19 cellular contexts compared by ENCODE assay signal in the genomic region with DNA sequence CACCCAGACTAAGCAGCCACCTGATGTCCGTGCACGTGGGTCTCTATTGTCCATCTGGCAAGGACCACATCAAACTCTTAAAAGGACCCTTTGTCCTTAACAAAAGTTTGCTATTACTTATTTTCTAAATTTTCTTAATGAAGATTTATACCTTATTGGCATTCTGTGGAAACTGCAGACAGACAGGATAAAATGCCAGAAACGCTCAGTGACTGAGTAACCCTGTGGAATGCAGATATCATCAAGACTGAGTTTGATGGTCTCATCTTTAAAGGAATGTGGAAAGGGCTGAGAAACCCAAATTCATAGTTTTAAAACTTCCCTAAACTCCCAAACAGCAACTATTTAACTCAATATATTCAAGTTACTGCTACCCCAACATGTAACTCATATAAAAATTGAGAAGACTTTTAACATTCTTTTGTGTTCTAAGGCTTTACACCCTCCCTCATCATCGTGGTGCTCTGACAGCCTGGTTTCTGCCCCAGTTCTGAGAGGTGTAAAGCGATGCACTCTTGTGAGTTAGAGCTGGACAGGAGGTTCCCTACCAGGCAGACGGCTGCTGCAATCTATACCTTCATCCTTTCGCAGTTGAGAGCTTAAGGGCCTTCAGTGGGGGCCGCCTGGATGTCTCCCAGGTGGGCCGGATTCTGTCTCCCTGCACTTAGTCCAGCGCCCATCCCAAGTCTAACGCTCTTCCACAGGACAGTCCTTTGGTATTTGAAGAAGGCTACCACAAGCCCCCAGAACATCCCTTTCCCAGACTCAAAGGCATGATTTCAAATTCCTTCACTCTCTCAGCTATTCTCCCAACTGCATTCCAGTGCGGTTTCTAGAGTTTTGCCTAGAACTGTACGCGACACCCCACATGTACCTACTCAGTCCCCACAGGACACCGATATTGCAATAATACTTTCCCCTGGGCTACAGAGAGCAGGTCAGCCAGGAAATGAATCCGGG.
DNase-seq lines count a peak whose midpoint lies in the region; ATAC-seq, FAIRE-seq and TF ChIP-seq lines count a peak whose summit lies in the region.
"Had no signal": no experiment of that assay in that cellular context is flagged by ENCODE, and none has a peak within 500 bp of the region (broad histone marks: within the 10 kb centered on the region; RNA-seq: fewer than 3 reads in every experiment).

No MANE protein-coding gene starts in this region.

- H3K27me3 Mint-ChIP-seq in activated naive CD8-positive, alpha-beta T cell treated with anti-CD3 and anti-CD28 coated beads, Interleukin-2, amount 50 U/mL, for 24 hours, result no peaks in the 10 kb centered on the region
- H3K27me3 Mint-ChIP-seq: activated naive CD8-positive, alpha-beta T cell treated with anti-CD3 and anti-CD28 coated beads for 36 hours had no signal

- no peak overlapping the region for H3K4me3 Mint-ChIP-seq in activated naive CD8-positive, alpha-beta T cell treated with anti-CD3 and anti-CD28 coated beads, Interleukin-2, amount 50 U/mL, for 24 hours
- H3K4me3 Mint-ChIP-seq: activated naive CD8-positive, alpha-beta T cell treated with anti-CD3 and anti-CD28 coated beads for 36 hours; natural killer cell; T-helper 1 cell treated with Interleukin-12 subunit alpha and Interleukin-12 subunit beta and Interleukin-4 antibody, amounts not matched to agents 30 μg/mL and 1 μg/mL, for 36 hours had no signal

- no peak for TF ChIP-seq EP300 in A549 (IDR thresholded peaks at IDR 0.05)

- peaks cover 15% of the 10 kb centered on the region for H3K4me1 Mint-ChIP-seq in activated naive CD8-positive, alpha-beta T cell treated with anti-CD3 and anti-CD28 coated beads, Interleukin-2, amount 50 U/mL, for 24 hours

- TF ChIP-seq CTCF in A549 (IDR thresholded peaks at IDR 0.05), result no peak

- peak overlapping the region; percentile 11; the same call in 1 of the 3 replicates for H3K4me2 ChIP-seq in A549

- CTCF ChIA-PET in A549 (lab: Yijun Ruan, JAX), result interaction anchor here (1.0 to 7.6 kb wide), 7 partner anchors 10 to 240 kb away, joined by 3 to 59 read pairs (median 3); no protein-coding TSS in a partner anchor

- H3K9me3 ChIP-seq in A549, result no peaks in the 10 kb centered on the region
- H3K9me3 ChIP-seq: HAP-1, left lung, transverse colon had no signal

- 86% methylated on average over 16 of the region's 16 CpGs for WGBS in A549 (ENCODE audit: missing lambda C conversion rate)

- no peak overlapping the region for H3K4me3 ChIP-seq in A549
- H3K4me3 ChIP-seq: HAP-1, left lung, transverse colon had no signal

- no peak overlapping the region for H3K27ac Mint-ChIP-seq in activated naive CD8-positive, alpha-beta T cell treated with anti-CD3 and anti-CD28 coated beads, Interleukin-2, amount 50 U/mL, for 24 hours
- H3K27ac Mint-ChIP-seq: activated naive CD8-positive, alpha-beta T cell treated with anti-CD3 and anti-CD28 coated beads for 36 hours; natural killer cell; T-helper 1 cell treated with Interleukin-12 subunit alpha and Interleukin-12 subunit beta and Interleukin-4 antibody, amounts not matched to agents 30 μg/mL and 1 μg/mL, for 36 hours had no signal

- peaks cover 7% of the 10 kb centered on the region for H3K36me3 Mint-ChIP-seq in activated naive CD8-positive, alpha-beta T cell treated with anti-CD3 and anti-CD28 coated beads, Interleukin-2, amount 50 U/mL, for 24 hours (ENCODE audit: low read depth)
- H3K36me3 Mint-ChIP-seq: natural killer cell had no signal

- POLR2A ChIA-PET in A549 (lab: Yijun Ruan, JAX), result no interaction called here

- no peak for DNase-seq in A549 (ENCODE audit: low read depth in 1 of 2, low spot score in 1 of 2)
- DNase-seq in HTR-8/SVneo (ENCODE audit: insufficient read length, low spot score), result peak; percentile 78
- DNase-seq in amniotic epithelial cell (ENCODE audit: low read depth), result peak; percentile 66
- DNase-seq in kidney glomerular epithelial cell (lab: John Stamatoyannopoulos, UW), result peak; percentile 72
- no peak for DNase-seq in activated naive CD8-positive, alpha-beta T cell treated with anti-CD3 and anti-CD28 coated beads, Interleukin-2, amount 50 U/mL, for 24 hours
- DNase-seq: activated naive CD8-positive, alpha-beta T cell treated with anti-CD3 and anti-CD28 coated beads for 36 hours; hypothalamus; left lung; natural killer cell; NCI-H187; NCI-H524; transverse colon had no signal

- FAIRE-seq in A549 (lab: Jason Lieb, UNC), result no peak
- no peak for FAIRE-seq in HTR-8/SVneo (lab: Jason Lieb, UNC)
- FAIRE-seq: A204.1 had no signal

- TF ChIP-seq RAD21 in A549 (conservative IDR thresholded peaks at IDR 0.05 in 1 of 2, IDR thresholded peaks at IDR 0.05 in 1 of 2), result no peak

- no peaks in the 10 kb centered on the region for H3K9me3 Mint-ChIP-seq in activated naive CD8-positive, alpha-beta T cell treated with anti-CD3 and anti-CD28 coated beads, Interleukin-2, amount 50 U/mL, for 24 hours
- H3K9me3 Mint-ChIP-seq: activated naive CD8-positive, alpha-beta T cell treated with anti-CD3 and anti-CD28 coated beads for 36 hours; natural killer cell; T-helper 1 cell treated with Interleukin-12 subunit alpha and Interleukin-12 subunit beta and Interleukin-4 antibody, amounts not matched to agents 30 μg/mL and 1 μg/mL, for 36 hours had no signal

- peaks cover 26% of the 10 kb centered on the region for H3K4me1 ChIP-seq in A549
- H3K4me1 ChIP-seq: HAP-1 had no signal

- ATAC-seq in A549, result no peak
- ATAC-seq in GM18867 (IDR thresholded peaks at IDR 0.05; ENCODE audit: unreplicated experiment), result no peak
- no peak for ATAC-seq in GM21360 (IDR thresholded peaks at IDR 0.05; ENCODE audit: unreplicated experiment)
- ATAC-seq in GM21515 (IDR thresholded peaks at IDR 0.05; ENCODE audit: unreplicated experiment), result no peak
- no peak for ATAC-seq in activated naive CD8-positive, alpha-beta T cell treated with anti-CD3 and anti-CD28 coated beads, Interleukin-2, amount 50 U/mL, for 24 hours
- ATAC-seq: left lung, natural killer cell, Panc1 had no signal

- peak overlapping the region in 1 of 2 experiments; percentile 43; a peak in 2 of 6 replicates for H3K27ac ChIP-seq in A549
- H3K27ac ChIP-seq: left lung, transverse colon had no signal

- no peak for TF ChIP-seq POLR2A in A549 (IDR thresholded peaks at IDR 0.05; ENCODE audit: low read length)

TF ChIP-seq in A549, 52 proteins besides CTCF, POLR2A, EP300 and RAD21:
- TF ChIP-seq, protein P1, sequence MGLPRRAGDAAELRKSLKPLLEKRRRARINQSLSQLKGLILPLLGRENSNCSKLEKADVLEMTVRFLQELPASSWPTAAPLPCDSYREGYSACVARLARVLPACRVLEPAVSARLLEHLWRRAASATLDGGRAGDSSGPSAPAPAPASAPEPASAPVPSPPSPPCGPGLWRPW (IDR thresholded peaks at IDR 0.05), result no peak
- TF ChIP-seq FOXS1 (CRISPR knock-in tag; IDR thresholded peaks at IDR 0.05), result no peak

Comparison
In these comparisons a context has a peak if more than half of its experiments do, and no peak if none do; other contexts are left out.
1. DNase-seq: peak in HTR-8/SVneo (single experiment), amniotic epithelial cell (single experiment) and kidney glomerular epithelial cell (single experiment); none in A549 (0 of 2) and activated naive CD8-positive, alpha-beta T cell treated with anti-CD3 and anti-CD28 coated beads, Interleukin-2, amount 50 U/mL, for 24 hours (single experiment).